19 cellular contexts compared by ENCODE assay signal in the genomic region with DNA sequence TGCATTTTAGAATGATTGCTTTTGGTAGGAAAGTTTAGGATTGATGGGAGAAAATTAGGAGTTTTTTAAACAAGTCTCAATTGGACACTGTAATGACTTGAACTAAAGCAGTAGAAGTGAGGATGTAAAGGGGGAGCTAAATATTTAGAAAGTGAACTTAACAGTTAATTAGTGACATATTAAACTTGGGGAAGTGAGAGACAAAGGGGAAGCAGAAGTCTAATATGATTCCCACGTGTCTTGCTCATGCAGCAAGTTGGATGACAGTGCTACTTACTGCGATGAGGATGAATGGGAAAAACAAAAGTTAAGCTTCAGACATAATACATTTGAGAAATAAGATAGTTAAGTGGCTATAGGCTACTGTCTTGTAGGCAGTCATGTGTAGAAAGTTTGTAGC.
"Had no signal": no experiment of that assay in that cellular context is flagged by ENCODE, and none has a peak within 500 bp of the region (broad histone marks: within the 10 kb centered on the region; RNA-seq: fewer than 3 reads in every experiment).

No MANE protein-coding gene starts in this region.

- H2AFZ ChIP-seq: hepatocyte had no signal

- DNase-seq: activated CD4-positive, alpha-beta memory T cell treated with anti-CD3 and anti-CD28 coated beads, Interleukin-2, amount 10 ng/mL, durations not matched to agents 7 days and 5 days; activated CD4-positive, alpha-beta T cell treated with anti-CD3 and anti-CD28 coated beads for 36 hours; activated gamma-delta T cell; activated T-cell treated with anti-CD3 and anti-CD28 coated beads, Interleukin-2, amount 50 U/mL, for 48 hours; colonic mucosa; left ventricle myocardium superior; mesenchymal stem cell; right cardiac atrium; stimulated activated CD4-positive, alpha-beta T cell treated with anti-CD3 and anti-CD28 coated beads, Interleukin-15, amount 100 ng/mL, for 24 hours; stimulated activated CD4-positive, alpha-beta T cell treated with anti-CD3 and anti-CD28 coated beads, Interleukin-4, amount 100 ng/mL, for 1 hour; stimulated activated naive CD8-positive, alpha-beta T cell treated with anti-CD3 and anti-CD28 coated beads, Interleukin-15, Interleukin-2, amounts not matched to agents 100 U/mL and 50 U/mL, for 24 hours; transverse colon; WERI-Rb-1 had no signal

- H3K36me3 ChIP-seq: colonic mucosa, transverse colon, vagina, WERI-Rb-1 had no signal

- H3K79me2 ChIP-seq: hepatocyte had no signal

- H3K27ac Mint-ChIP-seq: activated CD4-positive, alpha-beta memory T cell treated with anti-CD3 and anti-CD28 coated beads, Interleukin-2, amount 10 ng/mL, durations not matched to agents 7 days and 5 days; activated CD4-positive, alpha-beta T cell treated with anti-CD3 and anti-CD28 coated beads for 36 hours; activated naive CD4-positive, alpha-beta T cell treated with anti-CD3 and anti-CD28 coated beads, Interleukin-2, amount 50 U/mL, for 72 hours; natural killer cell treated with Interleukin-12 subunit alpha and Interleukin-12 subunit beta and Interleukin-15 and Interleukin-18, amount 100 ng/mL, for 72 hours had no signal

- H3K4me3 ChIP-seq: colonic mucosa, hepatocyte, skin epidermis, transverse colon, vagina had no signal

- H3K9me3 Mint-ChIP-seq: activated CD4-positive, alpha-beta memory T cell treated with anti-CD3 and anti-CD28 coated beads, Interleukin-2, amount 10 ng/mL, durations not matched to agents 7 days and 5 days; activated naive CD4-positive, alpha-beta T cell treated with anti-CD3 and anti-CD28 coated beads, Interleukin-2, amount 50 U/mL, for 72 hours; natural killer cell treated with Interleukin-12 subunit alpha and Interleukin-12 subunit beta and Interleukin-15 and Interleukin-18, amount 100 ng/mL, for 72 hours had no signal

- H3K4me3 Mint-ChIP-seq: activated CD4-positive, alpha-beta memory T cell treated with anti-CD3 and anti-CD28 coated beads, Interleukin-2, amount 10 ng/mL, durations not matched to agents 7 days and 5 days; activated CD4-positive, alpha-beta T cell treated with anti-CD3 and anti-CD28 coated beads for 36 hours; natural killer cell treated with Interleukin-12 subunit alpha and Interleukin-12 subunit beta and Interleukin-15 and Interleukin-18, amount 100 ng/mL, for 72 hours had no signal

- H3K4me1 Mint-ChIP-seq: activated CD4-positive, alpha-beta memory T cell treated with anti-CD3 and anti-CD28 coated beads, Interleukin-2, amount 10 ng/mL, durations not matched to agents 7 days and 5 days; activated CD4-positive, alpha-beta T cell treated with anti-CD3 and anti-CD28 coated beads for 36 hours had no signal

- ATAC-seq: activated CD4-positive, alpha-beta T cell treated with anti-CD3 and anti-CD28 coated beads for 36 hours; activated naive CD4-positive, alpha-beta T cell treated with anti-CD3 and anti-CD28 coated beads, Interleukin-2, amount 50 U/mL, for 72 hours; esophagus mucosa; left ventricle myocardium superior; natural killer cell treated with Interleukin-12 subunit alpha and Interleukin-12 subunit beta and Interleukin-15 and Interleukin-18, amount 100 ng/mL, for 72 hours; right cardiac atrium; stimulated activated naive CD8-positive, alpha-beta T cell treated with anti-CD3 and anti-CD28 coated beads, Interleukin-15, Interleukin-2, amounts not matched to agents 100 U/mL and 50 U/mL, for 24 hours had no signal

- H3K36me3 Mint-ChIP-seq: activated naive CD4-positive, alpha-beta T cell treated with anti-CD3 and anti-CD28 coated beads, Interleukin-2, amount 50 U/mL, for 72 hours; natural killer cell treated with Interleukin-12 subunit alpha and Interleukin-12 subunit beta and Interleukin-15 and Interleukin-18, amount 100 ng/mL, for 72 hours had no signal

- H3K27me3 ChIP-seq: colonic mucosa, hepatocyte, transverse colon, vagina had no signal

- H3K4me1 ChIP-seq: colonic mucosa, transverse colon, vagina had no signal

- H3K27ac ChIP-seq: colonic mucosa, hepatocyte, skin epidermis, transverse colon, vagina, WERI-Rb-1 had no signal

- H3K4me2 ChIP-seq: hepatocyte had no signal

- H3K27me3 Mint-ChIP-seq: activated CD4-positive, alpha-beta memory T cell treated with anti-CD3 and anti-CD28 coated beads, Interleukin-2, amount 10 ng/mL, durations not matched to agents 7 days and 5 days; activated CD4-positive, alpha-beta T cell treated with anti-CD3 and anti-CD28 coated beads for 36 hours had no signal
